ENCODE assay signal across 8 cellular contexts in the genomic region with DNA sequence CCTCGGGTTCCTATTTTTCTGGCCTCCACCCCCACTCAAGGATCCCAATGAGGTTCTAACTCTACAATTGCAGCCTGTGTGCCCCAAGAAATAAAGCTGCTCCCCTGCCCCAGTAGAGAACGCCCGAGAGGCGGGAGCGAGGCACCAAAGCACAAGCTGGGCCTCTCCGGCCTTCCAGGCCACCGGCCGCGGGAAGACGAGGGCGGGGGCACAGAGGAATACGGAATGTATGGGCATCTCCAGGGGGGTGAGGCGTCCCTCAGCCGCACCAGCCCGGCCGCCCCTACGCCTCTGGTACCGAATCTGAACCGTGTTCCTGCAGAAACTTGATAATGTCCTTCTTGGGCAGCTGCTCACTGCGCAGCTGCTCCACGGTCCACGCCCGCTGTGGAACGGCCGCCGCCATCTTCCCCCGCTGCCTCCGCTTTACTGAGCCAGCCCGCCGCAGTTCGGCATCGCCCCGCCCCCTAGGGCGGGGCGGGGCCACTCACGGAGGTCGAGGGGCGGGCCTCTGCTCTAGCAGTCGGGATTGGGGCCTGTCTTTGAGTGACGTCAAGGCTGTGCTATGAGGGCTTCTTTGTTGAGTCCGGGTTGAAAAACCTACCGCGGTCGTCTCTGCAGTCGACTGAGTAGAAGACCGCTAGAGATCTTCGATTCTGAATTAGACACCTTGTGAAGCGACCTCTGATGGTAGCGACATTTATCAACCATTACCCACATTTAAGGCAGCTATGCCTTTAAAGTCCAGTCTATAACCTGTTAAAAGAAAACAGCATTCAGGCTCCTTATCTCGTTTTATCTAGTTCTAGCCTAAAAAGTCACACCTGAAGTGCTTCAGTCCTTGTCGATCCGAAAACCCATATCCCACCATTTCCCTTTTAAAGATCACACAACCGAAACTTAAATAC.
DNase-seq lines count a peak whose midpoint lies in the region; ATAC-seq and TF ChIP-seq lines count a peak whose summit lies in the region.

Gene FKBP3, minus strand, starts transcription at position 431 of the 908 bp plus-strand sequence. Its CDS starts 25 bp downstream, at position 406.

- H3K27ac ChIP-seq in RWPE2 (ENCODE audit: poor library complexity, severe bottlenecking), result peak within 1 kb of the TSS; percentile 57

- H3K36me3 ChIP-seq in RWPE2 (ENCODE audit: low read depth), result peaks cover 36% of the 10 kb centered on the region

- no peaks in the 10 kb centered on the region for H3K27me3 ChIP-seq in RWPE2 (ENCODE audit: insufficient read depth, poor library complexity, severe bottlenecking)

- TF ChIP-seq CTCF in LNCaP clone FGC (IDR thresholded peaks at IDR 0.05; ENCODE audit: control insufficient read depth, extremely low read depth, insufficient read depth), result peak; percentile 52
- TF ChIP-seq CTCF in RWPE2 (IDR thresholded peaks at IDR 0.05; ENCODE audit: poor library complexity, severe bottlenecking), result peak; percentile 63
- peak; percentile 19 for TF ChIP-seq CTCF in fibroblast of pulmonary artery (IDR thresholded peaks at IDR 0.05; ENCODE audit: low read length, missing control alignments)
- TF ChIP-seq CTCF in nephron (IDR thresholded peaks at IDR 0.05; ENCODE audit: unreplicated experiment in 3 of 3), result no peak

- H3K4me3 ChIP-seq in LNCaP clone FGC (ENCODE audit: low read depth, low read length) (peak within 1 kb of the TSS; percentile 63), RWPE2 (ENCODE audit: severe bottlenecking) (peak within 1 kb of the TSS; percentile 65), fibroblast of pulmonary artery (replicated peaks; ENCODE audit: low read depth, low read length) (peak within 1 kb of the TSS; percentile 91)

- peak; percentile 87 for ATAC-seq in RWPE2 (ENCODE audit: low read depth)
- ATAC-seq in stimulated activated naive CD8-positive, alpha-beta T cell treated with anti-CD3 and anti-CD28 coated beads, Interleukin-15, amount 100 ng/mL, for 72 hours, result peak; percentile 97

- H3K4me1 Mint-ChIP-seq in nephron, result peaks cover 24% of the 10 kb centered on the region
- H3K4me1 Mint-ChIP-seq in stimulated activated naive CD8-positive, alpha-beta T cell treated with anti-CD3 and anti-CD28 coated beads, Interleukin-15, amount 100 ng/mL, for 72 hours, result peaks cover 24% of the 10 kb centered on the region

- DNase-seq in EL (peak; percentile 99), GOT3 (lab: John Stamatoyannopoulos, UW) (peak; percentile 64), LNCaP clone FGC (ENCODE audit: low read depth) (peak; percentile 99), RWPE2 (ENCODE audit: low spot score) (peak; percentile 100), fibroblast of pulmonary artery (ENCODE audit: low read depth) (peak; percentile 99)
- DNase-seq in activated T-helper 9 cell treated with anti-CD3 and anti-CD28 coated beads, Interleukin-2, amount 50 U/mL, for 16 hours (ENCODE audit: low read depth), result peak; percentile 92
- DNase-seq in stimulated activated naive CD8-positive, alpha-beta T cell treated with anti-CD3 and anti-CD28 coated beads, Interleukin-15, amount 100 ng/mL, for 72 hours, result peak; percentile 88 to 95

- H3K27me3 Mint-ChIP-seq in nephron (ENCODE audit: low read depth), result no peaks in the 10 kb centered on the region
- no peaks in the 10 kb centered on the region for H3K27me3 Mint-ChIP-seq in stimulated activated naive CD8-positive, alpha-beta T cell treated with anti-CD3 and anti-CD28 coated beads, Interleukin-15, amount 100 ng/mL, for 72 hours

- H3K4me3 Mint-ChIP-seq in nephron, result peak within 1 kb of the TSS; percentile 99 to 100 (median 99)
- peak within 1 kb of the TSS; percentile 96 to 100 for H3K4me3 Mint-ChIP-seq in stimulated activated naive CD8-positive, alpha-beta T cell treated with anti-CD3 and anti-CD28 coated beads, Interleukin-15, amount 100 ng/mL, for 72 hours

- no peaks in the 10 kb centered on the region for H3K9me3 ChIP-seq in RWPE2 (ENCODE audit: severe bottlenecking)

- H3K27ac Mint-ChIP-seq in nephron, result peak within 1 kb of the TSS; percentile 98 to 99 (median 99)
- H3K27ac Mint-ChIP-seq in stimulated activated naive CD8-positive, alpha-beta T cell treated with anti-CD3 and anti-CD28 coated beads, Interleukin-15, amount 100 ng/mL, for 72 hours, result peak within 1 kb of the TSS; percentile 99 to 100

- peaks cover 14% of the 10 kb centered on the region for H3K4me1 ChIP-seq in RWPE2 (ENCODE audit: insufficient read depth, poor library complexity, severe bottlenecking)

- H3K36me3 Mint-ChIP-seq in nephron (ENCODE audit: low read depth), result no peaks in the 10 kb centered on the region

- no peaks in the 10 kb centered on the region for H3K9me3 Mint-ChIP-seq in nephron
- no peaks in the 10 kb centered on the region for H3K9me3 Mint-ChIP-seq in stimulated activated naive CD8-positive, alpha-beta T cell treated with anti-CD3 and anti-CD28 coated beads, Interleukin-15, amount 100 ng/mL, for 72 hours

Comparison
In these comparisons a context has a peak if more than half of its experiments do, and no peak if none do; other contexts are left out.
1. Peak in every context shown above with its lines: DNase-seq, ATAC-seq, H3K4me3 ChIP-seq and H3K27ac ChIP-seq.
2. CTCF ChIP-seq: peak in LNCaP clone FGC (single experiment), RWPE2 (single experiment) and fibroblast of pulmonary artery (single experiment); none in nephron (0 of 3).